3 cellular contexts compared by ENCODE assay signal in the genomic region with DNA sequence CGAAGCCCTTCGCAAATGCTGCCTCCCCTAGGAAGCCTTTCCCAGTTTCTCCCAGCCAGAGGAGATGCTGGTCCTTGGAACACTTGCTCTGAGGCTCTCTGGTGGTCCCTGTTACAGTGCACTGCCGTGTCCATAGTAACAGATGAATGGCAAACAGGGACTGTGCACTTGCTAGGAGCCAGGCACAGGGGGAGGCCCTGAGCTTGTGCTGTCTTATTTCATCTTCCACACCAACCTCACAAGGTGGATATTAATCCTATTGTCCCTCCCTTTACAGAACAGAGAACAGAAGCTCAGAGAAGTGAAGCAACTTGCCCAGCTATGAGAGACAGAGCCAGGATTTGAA.
TF ChIP-seq lines count a peak whose summit lies in the region.

No MANE protein-coding gene starts in this region.

TF ChIP-seq in A549, 52 proteins besides CTCF, POLR2A, EP300 and RAD21 (continued from another document):
- TF ChIP-seq PHF8 (IDR thresholded peaks at IDR 0.05; ENCODE audit: borderline replicate concordance, low read depth): no peak
- TF ChIP-seq NFE2L2 (conservative IDR thresholded peaks at IDR 0.05; ENCODE audit: low read length): no peak
- no peak for TF ChIP-seq ZFP36 (IDR thresholded peaks at IDR 0.05; ENCODE audit: borderline replicate concordance, partially characterized antibody)
- no peak for TF ChIP-seq ESRRA (IDR thresholded peaks at IDR 0.05; ENCODE audit: borderline replicate concordance, low read length)
- no peak for TF ChIP-seq EHF (CRISPR knock-in tag; IDR thresholded peaks at IDR 0.05)
- TF ChIP-seq HOXA7 (CRISPR knock-in tag; IDR thresholded peaks at IDR 0.05): no peak
- TF ChIP-seq E2F6 (IDR thresholded peaks at IDR 0.05; ENCODE audit: borderline replicate concordance, low read depth): no peak
- TF ChIP-seq JUNB (IDR thresholded peaks at IDR 0.05): no peak
- TF ChIP-seq KDM5A (IDR thresholded peaks at IDR 0.05): no peak
- no peak for TF ChIP-seq FOSB (CRISPR knock-in tag; IDR thresholded peaks at IDR 0.05)
- TF ChIP-seq POLR2AphosphoS2 (conservative IDR thresholded peaks at IDR 0.05; ENCODE audit: low read length): no peak
- TF ChIP-seq REST (IDR thresholded peaks at IDR 0.05): no peak
- no peak for TF ChIP-seq KDM1A (IDR thresholded peaks at IDR 0.05; ENCODE audit: low read depth)
- no peak for TF ChIP-seq CHD4 (IDR thresholded peaks at IDR 0.05; ENCODE audit: borderline replicate concordance)

TF ChIP-seq in WTC11, 78 proteins besides CTCF, POLR2A, EP300 and RAD21 (continued from another document and continues in another):
- TF ChIP-seq, protein P1, sequence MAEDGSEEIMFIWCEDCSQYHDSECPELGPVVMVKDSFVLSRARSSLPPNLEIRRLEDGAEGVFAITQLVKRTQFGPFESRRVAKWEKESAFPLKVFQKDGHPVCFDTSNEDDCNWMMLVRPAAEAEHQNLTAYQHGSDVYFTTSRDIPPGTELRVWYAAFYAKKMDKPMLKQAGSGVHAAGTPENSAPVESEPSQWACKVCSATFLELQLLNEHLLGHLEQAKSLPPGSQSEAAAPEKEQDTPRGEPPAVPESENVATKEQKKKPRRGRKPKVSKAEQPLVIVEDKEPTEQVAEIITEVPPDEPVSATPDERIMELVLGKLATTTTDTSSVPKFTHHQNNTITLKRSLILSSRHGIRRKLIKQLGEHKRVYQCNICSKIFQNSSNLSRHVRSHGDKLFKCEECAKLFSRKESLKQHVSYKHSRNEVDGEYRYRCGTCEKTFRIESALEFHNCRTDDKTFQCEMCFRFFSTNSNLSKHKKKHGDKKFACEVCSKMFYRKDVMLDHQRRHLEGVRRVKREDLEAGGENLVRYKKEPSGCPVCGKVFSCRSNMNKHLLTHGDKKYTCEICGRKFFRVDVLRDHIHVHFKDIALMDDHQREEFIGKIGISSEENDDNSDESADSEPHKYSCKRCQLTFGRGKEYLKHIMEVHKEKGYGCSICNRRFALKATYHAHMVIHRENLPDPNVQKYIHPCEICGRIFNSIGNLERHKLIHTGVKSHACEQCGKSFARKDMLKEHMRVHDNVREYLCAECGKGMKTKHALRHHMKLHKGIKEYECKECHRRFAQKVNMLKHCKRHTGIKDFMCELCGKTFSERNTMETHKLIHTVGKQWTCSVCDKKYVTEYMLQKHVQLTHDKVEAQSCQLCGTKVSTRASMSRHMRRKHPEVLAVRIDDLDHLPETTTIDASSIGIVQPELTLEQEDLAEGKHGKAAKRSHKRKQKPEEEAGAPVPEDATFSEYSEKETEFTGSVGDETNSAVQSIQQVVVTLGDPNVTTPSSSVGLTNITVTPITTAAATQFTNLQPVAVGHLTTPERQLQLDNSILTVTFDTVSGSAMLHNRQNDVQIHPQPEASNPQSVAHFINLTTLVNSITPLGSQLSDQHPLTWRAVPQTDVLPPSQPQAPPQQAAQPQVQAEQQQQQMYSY (CRISPR knock-in tag; IDR thresholded peaks at IDR 0.05): no peak
- TF ChIP-seq ZBTB21 (CRISPR knock-in tag; IDR thresholded peaks at IDR 0.05; ENCODE audit: borderline replicate concordance): no peak
- no peak for TF ChIP-seq CREM (CRISPR knock-in tag; IDR thresholded peaks at IDR 0.05)
- no peak for TF ChIP-seq MYBL2 (CRISPR knock-in tag; IDR thresholded peaks at IDR 0.05)
- TF ChIP-seq ZBTB43 (CRISPR knock-in tag; IDR thresholded peaks at IDR 0.05): no peak
- TF ChIP-seq, protein P2, sequence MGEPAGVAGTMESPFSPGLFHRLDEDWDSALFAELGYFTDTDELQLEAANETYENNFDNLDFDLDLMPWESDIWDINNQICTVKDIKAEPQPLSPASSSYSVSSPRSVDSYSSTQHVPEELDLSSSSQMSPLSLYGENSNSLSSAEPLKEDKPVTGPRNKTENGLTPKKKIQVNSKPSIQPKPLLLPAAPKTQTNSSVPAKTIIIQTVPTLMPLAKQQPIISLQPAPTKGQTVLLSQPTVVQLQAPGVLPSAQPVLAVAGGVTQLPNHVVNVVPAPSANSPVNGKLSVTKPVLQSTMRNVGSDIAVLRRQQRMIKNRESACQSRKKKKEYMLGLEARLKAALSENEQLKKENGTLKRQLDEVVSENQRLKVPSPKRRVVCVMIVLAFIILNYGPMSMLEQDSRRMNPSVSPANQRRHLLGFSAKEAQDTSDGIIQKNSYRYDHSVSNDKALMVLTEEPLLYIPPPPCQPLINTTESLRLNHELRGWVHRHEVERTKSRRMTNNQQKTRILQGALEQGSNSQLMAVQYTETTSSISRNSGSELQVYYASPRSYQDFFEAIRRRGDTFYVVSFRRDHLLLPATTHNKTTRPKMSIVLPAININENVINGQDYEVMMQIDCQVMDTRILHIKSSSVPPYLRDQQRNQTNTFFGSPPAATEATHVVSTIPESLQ (CRISPR knock-in tag; IDR thresholded peaks at IDR 0.05): no peak
- TF ChIP-seq, protein P3, sequence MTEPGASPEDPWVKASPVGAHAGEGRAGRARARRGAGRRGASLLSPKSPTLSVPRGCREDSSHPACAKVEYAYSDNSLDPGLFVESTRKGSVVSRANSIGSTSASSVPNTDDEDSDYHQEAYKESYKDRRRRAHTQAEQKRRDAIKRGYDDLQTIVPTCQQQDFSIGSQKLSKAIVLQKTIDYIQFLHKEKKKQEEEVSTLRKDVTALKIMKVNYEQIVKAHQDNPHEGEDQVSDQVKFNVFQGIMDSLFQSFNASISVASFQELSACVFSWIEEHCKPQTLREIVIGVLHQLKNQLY (CRISPR knock-in tag; IDR thresholded peaks at IDR 0.05): no peak
- TF ChIP-seq ZNF671 (CRISPR knock-in tag; IDR thresholded peaks at IDR 0.05): no peak
- TF ChIP-seq ZNF232 (CRISPR knock-in tag; IDR thresholded peaks at IDR 0.05): no peak
- no peak for TF ChIP-seq ZNF317 (CRISPR knock-in tag; IDR thresholded peaks at IDR 0.05; ENCODE audit: borderline replicate concordance, low read depth)
- TF ChIP-seq ATF1 (CRISPR knock-in tag; IDR thresholded peaks at IDR 0.05): no peak
- TF ChIP-seq ETV6 (CRISPR knock-in tag; IDR thresholded peaks at IDR 0.05): no peak
- TF ChIP-seq NR1H2 (CRISPR knock-in tag; IDR thresholded peaks at IDR 0.05): no peak
- TF ChIP-seq ZNF416 (CRISPR knock-in tag; IDR thresholded peaks at IDR 0.05): no peak
- TF ChIP-seq GRHL2 (CRISPR knock-in tag; IDR thresholded peaks at IDR 0.05; ENCODE audit: insufficient replicate concordance, severe bottlenecking): no peak
- no peak for TF ChIP-seq OVOL2 (CRISPR knock-in tag; IDR thresholded peaks at IDR 0.05; ENCODE audit: borderline replicate concordance)

TF ChIP-seq in neural cell, 6 proteins besides CTCF, POLR2A, EP300 and RAD21 (continued from another document):
- TF ChIP-seq REST (IDR thresholded peaks at IDR 0.05; ENCODE audit: borderline replicate concordance) (no peak), SMC3 (conservative IDR thresholded peaks at IDR 0.05; ENCODE audit: poor library complexity) (no peak), MXI1 (conservative IDR thresholded peaks at IDR 0.05; ENCODE audit: poor library complexity, severe bottlenecking) (no peak)
